In genomic region chr20:63371346-63371865, GRCh38 we compare ENCODE assay signal across 1 cellular context.
TF ChIP-seq lines count a peak whose summit lies in the region.

No MANE protein-coding gene starts in this region.

TF ChIP-seq in GM23338, 12 proteins besides CTCF, POLR2A, EP300 and RAD21 (continued from another document):
- TF ChIP-seq POLR2AphosphoS5 (IDR thresholded peaks at IDR 0.05; ENCODE audit: low read depth), result no peak
- TF ChIP-seq ZNF331 (CRISPR knock-in tag; IDR thresholded peaks at IDR 0.05; ENCODE audit: low read depth), result no peak
- no peak for TF ChIP-seq JUNB (IDR thresholded peaks at IDR 0.05; ENCODE audit: unreplicated experiment)
- TF ChIP-seq STAT1 (IDR thresholded peaks at IDR 0.05; ENCODE audit: unreplicated experiment), result no peak
- TF ChIP-seq NANOG (IDR thresholded peaks at IDR 0.05; ENCODE audit: borderline replicate concordance), result no peak
- no peak for TF ChIP-seq ZNF114 (CRISPR knock-in tag; IDR thresholded peaks at IDR 0.05)
- TF ChIP-seq REST (IDR thresholded peaks at IDR 0.05; ENCODE audit: unreplicated experiment), result no peak
